30 cellular contexts compared by ENCODE assay signal in the genomic region with DNA sequence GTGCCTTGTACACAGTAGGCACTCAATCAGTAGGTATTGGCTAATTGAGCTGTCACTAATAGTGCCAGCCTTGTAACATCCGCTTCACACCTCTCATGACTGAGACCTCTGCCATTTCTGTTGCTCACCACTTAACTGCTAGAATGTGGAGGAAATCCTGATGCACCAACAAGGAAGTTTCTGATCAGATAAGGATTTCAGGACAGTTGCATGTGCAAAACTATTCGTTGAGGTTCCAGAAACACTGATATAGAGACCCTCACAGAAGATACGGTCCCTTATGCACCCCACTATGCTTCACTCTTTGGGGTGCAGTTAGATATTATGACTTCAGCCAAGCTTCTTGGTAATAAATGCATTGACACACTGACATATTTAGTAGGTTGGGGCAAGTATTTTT. TPM values are rescaled to one million over a fixed set of nuclear protein-coding genes. Genes with fewer than 3 reads are reported as not detected.
"Had no signal": no experiment of that assay in that cellular context is flagged by ENCODE, and none has a peak within 500 bp of the region (broad histone marks: within the 10 kb centered on the region; RNA-seq: fewer than 3 reads in every experiment).

No MANE protein-coding gene starts in this region.

- H3K4me1 ChIP-seq: stomach, suprapubic skin, testis, thyroid gland, tibial artery, tibial nerve, transverse colon, upper lobe of left lung, upper lobe of right lung, uterus, vagina had no signal

- FAIRE-seq: urothelium cell line had no signal

- DNase-seq: stimulated activated CD4-positive, alpha-beta T cell treated with anti-CD3 and anti-CD28 coated beads, Interleukin-2, amount 100 ng/mL, for 48 hours; stimulated activated CD4-positive, alpha-beta T cell treated with anti-CD3 and anti-CD28 coated beads, Interleukin-4, amount 100 ng/mL, for 1 hour; stimulated activated CD4-positive, alpha-beta T cell treated with anti-CD3 and anti-CD28 coated beads, Interleukin-4, amount 100 ng/mL, for 24 hours; stimulated activated CD4-positive, alpha-beta T cell treated with anti-CD3 and anti-CD28 coated beads, Interleukin-4, amount 100 ng/mL, for 4 hours; stimulated activated CD8-positive, alpha-beta memory T cell treated with anti-CD3 and anti-CD28 coated beads, Interleukin-4, amount 100 ng/mL, for 48 hours; stimulated activated naive B cell treated with anti-CD40 and anti-IgM and Interleukin-4, amounts not matched to agents 10 μg/mL and 1 μg/mL and 100 μg/mL, for 72 hours; stimulated activated naive CD4-positive, alpha-beta T cell; stimulated activated naive CD4-positive, alpha-beta T cell treated with Interleukin-2 at 50 U/mL for 16 hours; stimulated activated naive CD8-positive, alpha-beta T cell treated with anti-CD3 and anti-CD28 coated beads, Interleukin-15, amount 100 ng/mL, for 72 hours; stimulated activated naive CD8-positive, alpha-beta T cell treated with anti-CD3 and anti-CD28 coated beads, Interleukin-15, Interleukin-2, amounts not matched to agents 100 U/mL and 50 U/mL, for 24 hours; stomach; substantia nigra; testis; thyroid gland; tibial artery; transverse colon; trophoblast cell; upper lobe of left lung; upper lobe of right lung; uterus had no signal

- H3K36me3 ChIP-seq: uterus had no signal

- H3K27me3 ChIP-seq: stomach, suprapubic skin, testis, thyroid gland, tibial artery, tibial nerve, transverse colon, upper lobe of left lung, upper lobe of right lung, uterus, vagina had no signal

- H3K27ac ChIP-seq: stomach, suprapubic skin, testis, thoracic aorta, thyroid gland, tibial artery, tibial nerve, transverse colon, upper lobe of left lung, upper lobe of right lung, uterus, vagina had no signal

- ATAC-seq: stimulated activated effector memory CD8-positive, alpha-beta T cell treated with anti-CD3 and anti-CD28 coated beads, Interleukin-12 subunit alpha, Interleukin-12 subunit beta, amount 100 ng/mL, for 72 hours; stimulated activated memory B cell treated with anti-CD40 and anti-IgM and Interleukin-4, amounts not matched to agents 10 μg/mL and 1 μg/mL and 100 μg/mL, for 72 hours; stimulated activated naive B cell treated with anti-CD40 and anti-IgM and Interleukin-4, amounts not matched to agents 10 μg/mL and 1 μg/mL and 100 μg/mL, for 72 hours; stimulated activated naive CD8-positive, alpha-beta T cell treated with anti-CD3 and anti-CD28 coated beads, Interleukin-15, amount 100 ng/mL, for 72 hours; stimulated activated naive CD8-positive, alpha-beta T cell treated with anti-CD3 and anti-CD28 coated beads, Interleukin-15, Interleukin-2, amounts not matched to agents 100 U/mL and 50 U/mL, for 24 hours; upper lobe of right lung had no signal

- H3K4me3 ChIP-seq: stomach, suprapubic skin, testis, thoracic aorta, thyroid gland, tibial artery, tibial nerve, transverse colon, upper lobe of left lung, upper lobe of right lung, uterus, vagina had no signal

- H3K9me3 ChIP-seq: stomach, suprapubic skin, testis, thoracic aorta, thyroid gland, tibial artery, tibial nerve, transverse colon, upper lobe of left lung, upper lobe of right lung, uterus, vagina had no signal

RNA-seq across cellular contexts. Expression of gene HAND1, which starts 21.5 kb away (rescaled TPM):
- total RNA-seq: subcutaneous adipose tissue, suprapubic skin, temporal lobe, testis, thoracic aorta, thyroid gland, tibial nerve, upper lobe of right lung, ureter, vagina had no signal
- polyA plus RNA-seq: stomach had no signal
